8 cellular contexts compared by ENCODE assay signal in genomic region chr5:96816430-96816939, GRCh38. TPM values are rescaled to one million over a fixed set of nuclear protein-coding genes. Genes with fewer than 3 reads are reported as not detected.
DNase-seq lines count a peak whose midpoint lies in the region; ATAC-seq and TF ChIP-seq lines count a peak whose summit lies in the region.

No MANE protein-coding gene starts in this region.

- no peaks in the 10 kb centered on the region for H3K27me3 ChIP-seq in CD4-positive, alpha-beta memory T cell (ENCODE audit: insufficient read depth, low read length)
- H3K27me3 ChIP-seq in neuronal stem cell (ENCODE audit: control insufficient read depth in 3 of 3, insufficient read depth in 3 of 3, low read depth in 1 of 3, low read length in 3 of 3) (no peaks in the 10 kb centered on the region), endodermal cell (ENCODE audit: control insufficient read depth, insufficient read depth, low read length, poor library complexity, severe bottlenecking) (no peaks in the 10 kb centered on the region)

- no CpG with 5 or more reads among the region's 6 CpGs for WGBS in neuronal stem cell (ENCODE audit: extremely low coverage in 2 of 2, insufficient read length in 2 of 2, insufficient replicate concordance in 1 of 2), 2 donors
- WGBS in endodermal cell (ENCODE audit: insufficient coverage in 1 of 2, insufficient read length in 1 of 2), 2 experiments, result 70 to 73% methylated on average over 5 to 6 of the region's 6 CpGs

- peak; percentile 72 for ATAC-seq in GM21526 (IDR thresholded peaks at IDR 0.05; ENCODE audit: low FRiP score, unreplicated experiment)

- H2BK5ac ChIP-seq in neuronal stem cell (ENCODE audit: low read length), result no peak overlapping the region

- peak overlapping the region; percentile 26 for H2AFZ ChIP-seq in neuronal stem cell (ENCODE audit: low read length)

- H3K4me1 ChIP-seq in CD4-positive, alpha-beta memory T cell (ENCODE audit: insufficient read depth, low read length), result peaks cover 56% of the 10 kb centered on the region
- H3K4me1 ChIP-seq in neuronal stem cell (ENCODE audit: control insufficient read depth in 2 of 2, insufficient read depth in 1 of 2, low read depth in 1 of 2, low read length in 2 of 2), result peaks cover 0 to 6% of the 10 kb centered on the region in 2 donors
- no peaks in the 10 kb centered on the region for H3K4me1 ChIP-seq in endodermal cell (ENCODE audit: control insufficient read depth, insufficient read depth, low read length)

- no peaks in the 10 kb centered on the region for H3K79me1 ChIP-seq in neuronal stem cell (ENCODE audit: low read depth, low read length)

- H3K4me1 Mint-ChIP-seq in CD4-positive, alpha-beta memory T cell, result peaks cover 51 to 76% (median 64%) of the 10 kb centered on the region in 4 donors
- H3K4me1 Mint-ChIP-seq in IgD-negative memory B cell (peaks cover 18 to 23% (median 22%) of the 10 kb centered on the region in 3 donors), osteocyte (ENCODE audit: unreplicated experiment) (peaks cover 8% of the 10 kb centered on the region), endodermal cell (peaks cover 20% of the 10 kb centered on the region)

- no peaks in the 10 kb centered on the region for H3K36me3 ChIP-seq in CD4-positive, alpha-beta memory T cell (ENCODE audit: insufficient read depth, low read length)
- no peaks in the 10 kb centered on the region for H3K36me3 ChIP-seq in neuronal stem cell (replicated peaks in 1 of 2; ENCODE audit: control insufficient read depth in 2 of 2, insufficient read depth in 2 of 2, low read length in 2 of 2)
- no peaks in the 10 kb centered on the region for H3K36me3 ChIP-seq in endodermal cell (ENCODE audit: control insufficient read depth, insufficient read depth, low read length)

- H3K27me3 Mint-ChIP-seq in CD4-positive, alpha-beta memory T cell, result no peaks in the 10 kb centered on the region
- no peaks in the 10 kb centered on the region for H3K27me3 Mint-ChIP-seq in IgD-negative memory B cell
- no peaks in the 10 kb centered on the region for H3K27me3 Mint-ChIP-seq in osteocyte (ENCODE audit: unreplicated experiment)
- H3K27me3 Mint-ChIP-seq in endodermal cell (ENCODE audit: insufficient read depth), result peaks cover 6% of the 10 kb centered on the region

- intact Hi-C loops in CD4-positive, alpha-beta memory T cell (cut with micrococcal nuclease), result loop anchor here (1.0 to 5.0 kb wide), 4 partner anchors 8 to 279 kb away; partner anchors contain the start of gene ERAP2

- H2AK5ac ChIP-seq in neuronal stem cell (ENCODE audit: low read depth, low read length), result no peak overlapping the region

- peak overlapping the region; percentile 80 to 96 (median 90) for H3K4me3 Mint-ChIP-seq in CD4-positive, alpha-beta memory T cell
- peak overlapping the region; percentile 52 to 92 (median 81) for H3K4me3 Mint-ChIP-seq in IgD-negative memory B cell
- H3K4me3 Mint-ChIP-seq in osteocyte (ENCODE audit: unreplicated experiment), result no peak overlapping the region
- no peak overlapping the region for H3K4me3 Mint-ChIP-seq in endodermal cell

- no peak overlapping the region for H2BK120ac ChIP-seq in neuronal stem cell (ENCODE audit: low read depth, low read length)

- no peak overlapping the region for H2BK15ac ChIP-seq in neuronal stem cell (ENCODE audit: low read length)

- H3K18ac ChIP-seq in neuronal stem cell (ENCODE audit: low read length), result no peak overlapping the region

- no peak overlapping the region for H4K91ac ChIP-seq in neuronal stem cell (ENCODE audit: low read depth, low read length, poor library complexity)

- no peak overlapping the region for H3K4ac ChIP-seq in neuronal stem cell (ENCODE audit: low read length)

- H3K14ac ChIP-seq in neuronal stem cell (ENCODE audit: low read length), result no peak overlapping the region

- H3K9ac ChIP-seq in neuronal stem cell (ENCODE audit: low read depth, low read length, poor library complexity) (no peak overlapping the region), endodermal cell (ENCODE audit: extremely low read depth, low read length, poor library complexity, severe bottlenecking) (no peak overlapping the region)

- POLR2A ChIA-PET in CD4-positive, alpha-beta memory T cell (lab: Charles Lee; ENCODE audit: partially characterized antibody), result interaction anchor here (0.9 to 8.3 kb wide), 14 partner anchors 10 to 156 kb away, joined by 3 to 263 read pairs (median 5); partner anchors contain the start of genes CAST, ERAP1, ERAP2 and LNPEP

- peak; percentile 85 to 92 (median 89) for DNase-seq in CD4-positive, alpha-beta memory T cell
- peak; percentile 28 for DNase-seq in activated CD8-positive, alpha-beta memory T cell treated with anti-CD3 and anti-CD28 coated beads, Interleukin-2, amount 50 U/mL, for 4 hours
- DNase-seq in neuronal stem cell (ENCODE audit: low spot score), result no peak
- DNase-seq in osteocyte (ENCODE audit: extremely low spot score, unreplicated experiment), result no peak
- DNase-seq in endodermal cell, result no peak
- DNase-seq in NCI-H524 (lab: John Stamatoyannopoulos, UW), result no peak

- no peak overlapping the region for H4K8ac ChIP-seq in neuronal stem cell (ENCODE audit: low read depth, low read length)

- H3K27ac Mint-ChIP-seq in CD4-positive, alpha-beta memory T cell, result peak overlapping the region; percentile 88 to 99 (median 97)
- peak overlapping the region; percentile 15 to 82 (median 25) for H3K27ac Mint-ChIP-seq in IgD-negative memory B cell
- H3K27ac Mint-ChIP-seq in osteocyte (ENCODE audit: unreplicated experiment), result no peak overlapping the region
- H3K27ac Mint-ChIP-seq in endodermal cell, result no peak overlapping the region

- H3K9me3 Mint-ChIP-seq in CD4-positive, alpha-beta memory T cell, result no peaks in the 10 kb centered on the region
- H3K9me3 Mint-ChIP-seq in IgD-negative memory B cell, result no peaks in the 10 kb centered on the region
- H3K9me3 Mint-ChIP-seq in osteocyte (ENCODE audit: unreplicated experiment), result no peaks in the 10 kb centered on the region
- no peaks in the 10 kb centered on the region for H3K9me3 Mint-ChIP-seq in endodermal cell

- peak overlapping the region; percentile 24 to 64 for H3K4me3 ChIP-seq in CD4-positive, alpha-beta memory T cell (ENCODE audit: low read length in 2 of 2)
- H3K4me3 ChIP-seq in neuronal stem cell (ENCODE audit: low read length in 2 of 2) (no peak overlapping the region), endodermal cell (ENCODE audit: low read length) (no peak overlapping the region)

- H3K36me3 Mint-ChIP-seq in CD4-positive, alpha-beta memory T cell, result no peaks in the 10 kb centered on the region
- H3K36me3 Mint-ChIP-seq in IgD-negative memory B cell (peaks cover 4% of the 10 kb centered on the region), osteocyte (ENCODE audit: unreplicated experiment) (no peaks in the 10 kb centered on the region), endodermal cell (ENCODE audit: low read depth) (no peaks in the 10 kb centered on the region)

- no peak for TF ChIP-seq CTCF in osteocyte (IDR thresholded peaks at IDR 0.05)
- TF ChIP-seq CTCF in endodermal cell (conservative IDR thresholded peaks at IDR 0.05), result no peak

- H2BK12ac ChIP-seq in neuronal stem cell (ENCODE audit: low read length), result no peak overlapping the region

- no peak overlapping the region for H3K23ac ChIP-seq in neuronal stem cell (ENCODE audit: low read depth, low read length, poor library complexity)

- H3K9me3 ChIP-seq in CD4-positive, alpha-beta memory T cell (ENCODE audit: control insufficient read depth in 1 of 2, low read length in 2 of 2), result no peaks in the 10 kb centered on the region
- H3K9me3 ChIP-seq in neuronal stem cell (replicated peaks in 1 of 2; ENCODE audit: control insufficient read depth in 2 of 2, insufficient read depth in 1 of 2, low read depth in 1 of 2, low read length in 2 of 2) (no peaks in the 10 kb centered on the region), endodermal cell (ENCODE audit: control insufficient read depth, low read length) (no peaks in the 10 kb centered on the region)

- H3K4me2 ChIP-seq in neuronal stem cell (ENCODE audit: insufficient read depth, low read length, poor library complexity, severe bottlenecking), result no peak overlapping the region

- peak overlapping the region; percentile 76 for H3K27ac ChIP-seq in CD4-positive, alpha-beta memory T cell (ENCODE audit: low read depth, low read length)
- H3K27ac ChIP-seq in neuronal stem cell (replicated peaks; ENCODE audit: low read length) (no peak overlapping the region), endodermal cell (ENCODE audit: low read depth, low read length) (no peak overlapping the region)

- CTCF ChIA-PET in CD4-positive, alpha-beta memory T cell (lab: Charles Lee; ENCODE audit: partially characterized antibody), result interaction anchor here (1.0 to 7.6 kb wide), 4 partner anchors 10 to 345 kb away, joined by 3 to 74 read pairs (median 6); partner anchors contain the start of gene ERAP1

RNA-seq across cellular contexts. Expression of gene ERAP1, which starts 8.7 kb away (rescaled TPM):
- 100 to 1,000 TPM; 158 to 176 TPM for total RNA-seq in CD4-positive, alpha-beta memory T cell
- polyA plus RNA-seq in CD4-positive, alpha-beta memory T cell, result 10 to 100 TPM; 51.3 to 58.9 TPM
- polyA plus RNA-seq in IgD-negative memory B cell, result 22.0 TPM
- polyA plus RNA-seq in neuronal stem cell (2013, experiment 1 of 2), result 6.1 TPM
- polyA plus RNA-seq in neuronal stem cell (2013, experiment 2 of 2), result 7.0 TPM
- 66.7 and 67.3 TPM in 2 replicates for total RNA-seq in osteocyte
- total RNA-seq in endodermal cell, result 10 to 100 TPM; 11.7 to 22.6 TPM
- polyA plus RNA-seq in endodermal cell (2013, experiment 1 of 2), result 12.4 TPM
- polyA plus RNA-seq in endodermal cell (2013, experiment 2 of 2), result 14.7 TPM

RNA-seq across cellular contexts. Expression of gene ERAP2, which starts 59.8 kb away (rescaled TPM):
- total RNA-seq in CD4-positive, alpha-beta memory T cell, result 100 to 1,000 TPM; 107 to 112 TPM
- 100 to 1,000 TPM in 1 of 2 donors, 1 to 10 TPM in 1; 4.7 to 112 TPM for polyA plus RNA-seq in CD4-positive, alpha-beta memory T cell
- 87.4 TPM for polyA plus RNA-seq in IgD-negative memory B cell
- polyA plus RNA-seq in neuronal stem cell (2013, experiment 1 of 2), result not detected
- polyA plus RNA-seq in neuronal stem cell (2013, experiment 2 of 2), result not detected
- 3.5 and 4.4 TPM in 2 replicates for total RNA-seq in osteocyte
- not detected for total RNA-seq in endodermal cell
- polyA plus RNA-seq in endodermal cell (2013, experiment 1 of 2), result not detected
- polyA plus RNA-seq in endodermal cell (2013, experiment 2 of 2), result not detected

Comparison
In these comparisons a context has a peak if more than half of its experiments do, and no peak if none do; other contexts are left out.
1. DNase-seq: peak in CD4-positive, alpha-beta memory T cell (5 of 5) and activated CD8-positive, alpha-beta memory T cell treated with anti-CD3 and anti-CD28 coated beads, Interleukin-2, amount 50 U/mL, for 4 hours (single experiment); none in neuronal stem cell (single experiment), osteocyte (single experiment), endodermal cell (single experiment) and NCI-H524 (0 of 2).
2. H3K4me3 ChIP-seq: peak in CD4-positive, alpha-beta memory T cell (2 of 2); none in neuronal stem cell (0 of 2) and endodermal cell (single experiment).
3. H3K27ac Mint-ChIP-seq: peak in CD4-positive, alpha-beta memory T cell (7 of 7) and IgD-negative memory B cell (3 of 3); none in osteocyte (single experiment) and endodermal cell (single experiment).
4. H3K4me3 Mint-ChIP-seq: peak in CD4-positive, alpha-beta memory T cell (8 of 8) and IgD-negative memory B cell (4 of 4); none in osteocyte (single experiment) and endodermal cell (single experiment).
5. RNA of gene ERAP2, which starts 59.8 kb away (total RNA-seq): 107 to 112 TPM in CD4-positive, alpha-beta memory T cell; 3.5 to 4.4 TPM in osteocyte and not detected in endodermal cell; every median in the first group is over 10 times any median in the second.